ENCODE assay signal across 10 cellular contexts in the genomic region with DNA sequence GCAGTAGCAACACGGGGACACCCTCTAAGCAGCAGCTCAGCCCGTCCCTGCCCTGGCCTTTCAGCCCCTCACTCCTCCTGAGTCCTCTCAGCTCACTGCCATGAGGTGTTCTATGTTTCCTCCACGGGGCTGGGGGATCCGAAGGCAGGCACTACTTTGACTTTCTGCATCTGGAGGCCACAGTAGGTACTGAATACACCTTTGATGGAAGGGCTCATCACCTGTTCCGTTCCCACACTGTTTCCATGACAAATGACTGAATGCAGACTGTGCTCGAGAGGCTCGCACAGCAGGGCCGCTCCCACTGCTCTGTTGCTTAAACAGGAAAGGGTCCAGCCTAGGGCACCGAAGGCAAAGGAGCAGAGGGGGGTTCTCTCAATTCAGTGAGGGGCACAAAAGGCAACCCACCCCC.
DNase-seq lines count a peak whose midpoint lies in the region; ATAC-seq and TF ChIP-seq lines count a peak whose summit lies in the region.
"Had no signal": no experiment of that assay in that cellular context is flagged by ENCODE, and none has a peak within 500 bp of the region (broad histone marks: within the 10 kb centered on the region; RNA-seq: fewer than 3 reads in every experiment).

No MANE protein-coding gene starts in this region.

- H3K4me3 ChIP-seq in H7 (ENCODE audit: insufficient read depth, low read depth, low read length) = no peak overlapping the region
- H3K4me3 ChIP-seq in PC-9 = no peak overlapping the region
- H3K4me3 ChIP-seq in neuronal stem cell (ENCODE audit: low read length in 2 of 2) = no peak overlapping the region
- no peak overlapping the region for H3K4me3 ChIP-seq in CD8-positive, alpha-beta memory T cell (ENCODE audit: low read length)
- H3K4me3 ChIP-seq: heart left ventricle, spleen had no signal

- H3K36me3 Mint-ChIP-seq in activated CD4-positive, alpha-beta T cell treated with anti-CD3 and anti-CD28 coated beads for 36 hours (ENCODE audit: low read depth) = no peaks in the 10 kb centered on the region
- H3K36me3 Mint-ChIP-seq in CD8-positive, alpha-beta memory T cell = no peaks in the 10 kb centered on the region
- H3K36me3 Mint-ChIP-seq in T-cell = no peaks in the 10 kb centered on the region

- H2BK120ac ChIP-seq in neuronal stem cell (ENCODE audit: low read depth, low read length) = no peak overlapping the region

- H2BK15ac ChIP-seq in neuronal stem cell (ENCODE audit: low read length) = no peak overlapping the region

- no peak for DNase-seq in activated CD4-positive, alpha-beta T cell treated with anti-CD3 and anti-CD28 coated beads for 36 hours
- no peak for DNase-seq in activated CD4-positive, alpha-beta T cell treated with anti-CD3 and anti-CD28 coated beads for 48 hours
- DNase-seq in H7 (peak; percentile 37), PC-9 (no peak), neuronal stem cell (ENCODE audit: low spot score) (no peak), T-cell (no peak)
- no peak for DNase-seq in CD8-positive, alpha-beta memory T cell
- DNase-seq in effector CD8-positive, alpha-beta T cell (lab: John Stamatoyannopoulos, UW) = no peak
- DNase-seq: spleen had no signal

- no peak overlapping the region for H2AFZ ChIP-seq in PC-9
- H2AFZ ChIP-seq in neuronal stem cell (ENCODE audit: low read length) = no peak overlapping the region

- no peak overlapping the region for H2BK12ac ChIP-seq in neuronal stem cell (ENCODE audit: low read length)

- no peak overlapping the region for H3K4me3 Mint-ChIP-seq in activated CD4-positive, alpha-beta T cell treated with anti-CD3 and anti-CD28 coated beads for 36 hours
- no peak overlapping the region for H3K4me3 Mint-ChIP-seq in CD8-positive, alpha-beta memory T cell
- no peak overlapping the region for H3K4me3 Mint-ChIP-seq in T-cell

- no peak overlapping the region for H3K4me2 ChIP-seq in PC-9
- no peak overlapping the region for H3K4me2 ChIP-seq in neuronal stem cell (ENCODE audit: insufficient read depth, low read length, poor library complexity, severe bottlenecking)

- no peaks in the 10 kb centered on the region for H4K20me1 ChIP-seq in PC-9 (ENCODE audit: insufficient read depth)

- no TSS peak for BruUV-seq in PC-9 (replicated peaks; lab: Mats Ljungman, UMichigan)

- POLR2A ChIA-PET in activated CD4-positive, alpha-beta T cell treated with anti-CD3 and anti-CD28 coated beads for 36 hours (lab: Charles Lee) = no interaction called here
- POLR2A ChIA-PET in PC-9 (lab: Charles Lee; ENCODE audit: unreplicated experiment) (no interaction called here), T-cell (lab: Charles Lee) (no interaction called here)
- POLR2A ChIA-PET in CD8-positive, alpha-beta memory T cell (lab: Charles Lee) = no interaction called here

- H3K27ac ChIP-seq in PC-9 = no peak overlapping the region
- no peak overlapping the region for H3K27ac ChIP-seq in neuronal stem cell (replicated peaks; ENCODE audit: low read length)
- H3K27ac ChIP-seq in CD8-positive, alpha-beta memory T cell (ENCODE audit: low read depth, low read length) = no peak overlapping the region
- H3K27ac ChIP-seq: heart left ventricle, spleen had no signal

- H3K9ac ChIP-seq in neuronal stem cell (ENCODE audit: low read depth, low read length, poor library complexity) = no peak overlapping the region

- H3K79me1 ChIP-seq in neuronal stem cell (ENCODE audit: low read depth, low read length) = no peaks in the 10 kb centered on the region

- no peaks in the 10 kb centered on the region for H3K9me2 ChIP-seq in PC-9 (ENCODE audit: insufficient read depth)

- H3K14ac ChIP-seq in neuronal stem cell (ENCODE audit: low read length) = no peak overlapping the region

- peak; percentile 26 for ATAC-seq in activated CD4-positive, alpha-beta T cell treated with anti-CD3 and anti-CD28 coated beads for 36 hours
- ATAC-seq in T-cell (replicated peaks in 1 of 4) = no peak

- H4K8ac ChIP-seq in neuronal stem cell (ENCODE audit: low read depth, low read length) = no peak overlapping the region

- H3K4me1 Mint-ChIP-seq in activated CD4-positive, alpha-beta T cell treated with anti-CD3 and anti-CD28 coated beads for 36 hours = no peaks in the 10 kb centered on the region
- H3K4me1 Mint-ChIP-seq in CD8-positive, alpha-beta memory T cell = no peaks in the 10 kb centered on the region
- no peaks in the 10 kb centered on the region for H3K4me1 Mint-ChIP-seq in T-cell

- CTCF ChIA-PET in activated CD4-positive, alpha-beta T cell treated with anti-CD3 and anti-CD28 coated beads for 36 hours (lab: Charles Lee) = interaction anchor here (0.8 to 3.0 kb wide), 15 partner anchors 8 to 339 kb away, joined by 3 to 40 read pairs (median 3); no protein-coding TSS in a partner anchor
- CTCF ChIA-PET in PC-9 (lab: Charles Lee) = interaction anchor here (0.7 to 2.3 kb wide), 6 partner anchors 66 to 457 kb away, joined by 3 to 12 read pairs (median 4); no protein-coding TSS in a partner anchor
- CTCF ChIA-PET in CD8-positive, alpha-beta memory T cell (lab: Charles Lee) = interaction anchor here (1.3 to 2.8 kb wide), 4 partner anchors 10 to 338 kb away, joined by 3 to 17 read pairs (median 4); no protein-coding TSS in a partner anchor
- CTCF ChIA-PET in T-cell (lab: Charles Lee) = interaction anchor here (0.7 to 3.5 kb wide), 3 partner anchors 338 to 340 kb away, joined by 3 to 16 read pairs (median 11); no protein-coding TSS in a partner anchor

- H3K79me2 ChIP-seq in PC-9 (ENCODE audit: low read depth) = no peaks in the 10 kb centered on the region

- H3K4me1 ChIP-seq in PC-9 (replicated peaks; ENCODE audit: insufficient read depth) (no peaks in the 10 kb centered on the region), neuronal stem cell (ENCODE audit: control insufficient read depth in 2 of 2, insufficient read depth in 1 of 2, low read depth in 1 of 2, low read length in 2 of 2) (no peaks in the 10 kb centered on the region)
- H3K4me1 ChIP-seq in CD8-positive, alpha-beta memory T cell (ENCODE audit: insufficient read depth, low read length) = no peaks in the 10 kb centered on the region
- H3K4me1 ChIP-seq: heart left ventricle, spleen had no signal

- peaks cover 2% of the 10 kb centered on the region for H3K27me3 Mint-ChIP-seq in activated CD4-positive, alpha-beta T cell treated with anti-CD3 and anti-CD28 coated beads for 36 hours
- peaks cover 3 to 28% of the 10 kb centered on the region in 2 donors for H3K27me3 Mint-ChIP-seq in CD8-positive, alpha-beta memory T cell
- H3K27me3 Mint-ChIP-seq in T-cell = peaks cover 3 to 4% of the 10 kb centered on the region in 2 donors

- H3K36me3 ChIP-seq in H7 (replicated peaks; ENCODE audit: control insufficient read depth, insufficient read depth, low read length) (no peaks in the 10 kb centered on the region), PC-9 (ENCODE audit: low read depth) (no peaks in the 10 kb centered on the region), neuronal stem cell (replicated peaks in 1 of 2; ENCODE audit: control insufficient read depth in 2 of 2, insufficient read depth in 2 of 2, low read length in 2 of 2) (no peaks in the 10 kb centered on the region)
- H3K36me3 ChIP-seq in CD8-positive, alpha-beta memory T cell (ENCODE audit: insufficient read depth, low read length) = no peaks in the 10 kb centered on the region
- H3K36me3 ChIP-seq: heart left ventricle, spleen had no signal

- H3K23ac ChIP-seq in neuronal stem cell (ENCODE audit: low read depth, low read length, poor library complexity) = no peak overlapping the region

- peak; percentile 31; the same call in 1 of the 2 replicates for TF ChIP-seq CTCF in PC-9 (conservative IDR thresholded peaks at IDR 0.05)

- no peak overlapping the region for H4K91ac ChIP-seq in neuronal stem cell (ENCODE audit: low read depth, low read length, poor library complexity)

- no peak overlapping the region for H3K4ac ChIP-seq in neuronal stem cell (ENCODE audit: low read length)

- no peak overlapping the region for H3K18ac ChIP-seq in neuronal stem cell (ENCODE audit: low read length)

- no peaks in the 10 kb centered on the region for H3F3A ChIP-seq in PC-9 (ENCODE audit: insufficient read depth, low read depth)

- no CpG with 5 or more reads among the region's 9 CpGs for WGBS in neuronal stem cell (ENCODE audit: extremely low coverage in 2 of 2, insufficient read length in 2 of 2, insufficient replicate concordance in 1 of 2), 2 donors

- peak overlapping the region; percentile 20 for H2AK5ac ChIP-seq in neuronal stem cell (ENCODE audit: low read depth, low read length)

- H2BK5ac ChIP-seq in neuronal stem cell (ENCODE audit: low read length) = no peak overlapping the region

- H3K27me3 ChIP-seq in H7 (ENCODE audit: control insufficient read depth, insufficient read depth, low read length) (no peaks in the 10 kb centered on the region), PC-9 (ENCODE audit: insufficient read depth, low read depth) (no peaks in the 10 kb centered on the region), neuronal stem cell (ENCODE audit: control insufficient read depth in 3 of 3, insufficient read depth in 3 of 3, low read depth in 1 of 3, low read length in 3 of 3) (no peaks in the 10 kb centered on the region)
- no peaks in the 10 kb centered on the region for H3K27me3 ChIP-seq in CD8-positive, alpha-beta memory T cell (ENCODE audit: insufficient read depth, low read length, poor library complexity, severe bottlenecking)

- H3K9me3 Mint-ChIP-seq in activated CD4-positive, alpha-beta T cell treated with anti-CD3 and anti-CD28 coated beads for 36 hours (ENCODE audit: low read depth) = no peaks in the 10 kb centered on the region
- H3K9me3 Mint-ChIP-seq in CD8-positive, alpha-beta memory T cell = no peaks in the 10 kb centered on the region
- no peaks in the 10 kb centered on the region for H3K9me3 Mint-ChIP-seq in T-cell

- intact Hi-C loops in activated CD4-positive, alpha-beta T cell treated with anti-CD3 and anti-CD28 coated beads for 36 hours (cut with DNase I, micrococcal nuclease) = loop anchor here (1.0 to 5.0 kb wide), 5 partner anchors 150 to 339 kb away; no protein-coding TSS in a partner anchor
- intact Hi-C loops in PC-9 (cut with micrococcal nuclease; ENCODE audit: unreplicated experiment) = loop anchor here (1.0 to 10.0 kb wide), 6 partner anchors 70 to 417 kb away; a partner anchor contains a TSS

- no peaks in the 10 kb centered on the region for H3K9me3 ChIP-seq in PC-9 (ENCODE audit: insufficient read depth, low read depth)
- H3K9me3 ChIP-seq in neuronal stem cell (replicated peaks in 1 of 2; ENCODE audit: control insufficient read depth in 2 of 2, insufficient read depth in 1 of 2, low read depth in 1 of 2, low read length in 2 of 2) = no peaks in the 10 kb centered on the region
- H3K9me3 ChIP-seq in CD8-positive, alpha-beta memory T cell (ENCODE audit: low read length) = no peaks in the 10 kb centered on the region
- H3K9me3 ChIP-seq: heart left ventricle, spleen had no signal

- no peak overlapping the region for H3K27ac Mint-ChIP-seq in activated CD4-positive, alpha-beta T cell treated with anti-CD3 and anti-CD28 coated beads for 36 hours
- H3K27ac Mint-ChIP-seq in CD8-positive, alpha-beta memory T cell = no peak overlapping the region
- H3K27ac Mint-ChIP-seq in T-cell = no peak overlapping the region
